In the genomic region with DNA sequence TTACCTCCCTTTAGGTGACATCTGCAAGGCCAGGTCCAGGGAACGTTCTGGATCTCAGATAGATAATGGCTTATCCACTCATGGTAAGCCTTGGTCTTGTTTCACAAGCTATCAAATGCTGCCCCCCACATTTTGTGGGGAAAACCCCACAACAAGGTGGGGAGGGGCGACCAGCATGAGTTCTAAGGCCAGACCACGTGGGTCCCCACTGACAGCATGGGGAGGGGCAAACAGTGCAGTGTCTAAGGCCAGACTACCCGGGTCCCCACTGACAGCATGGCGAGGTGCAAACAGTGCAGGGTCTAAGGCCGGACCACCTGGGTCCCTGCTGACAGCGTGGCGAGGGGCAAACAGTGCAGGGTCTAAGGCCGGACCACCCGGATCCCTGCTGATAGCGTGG, we compare ENCODE assay signal across 24 cellular contexts.
"Had no signal": no experiment of that assay in that cellular context is flagged by ENCODE, and none has a peak within 500 bp of the region (broad histone marks: within the 10 kb centered on the region; RNA-seq: fewer than 3 reads in every experiment).

No MANE protein-coding gene starts in this region.

- H2AFZ ChIP-seq: hepatocyte had no signal

- H3K27ac ChIP-seq: gastroesophageal sphincter, hepatocyte, sigmoid colon, upper lobe of left lung had no signal

- H3K36me3 ChIP-seq: sigmoid colon, upper lobe of left lung had no signal

- H3K4me1 ChIP-seq: upper lobe of left lung had no signal

- H3K9me3 ChIP-seq: gastroesophageal sphincter, sigmoid colon, upper lobe of left lung had no signal

- H3K4me3 ChIP-seq: dorsolateral prefrontal cortex, gastroesophageal sphincter, hepatocyte, sigmoid colon, smooth muscle cell, upper lobe of left lung had no signal

- FAIRE-seq: colon, endothelial cell of umbilical vein, keratinocyte had no signal

- H3K4me2 ChIP-seq: hepatocyte, smooth muscle cell had no signal

- ATAC-seq: activated CD8-positive, alpha-beta memory T cell treated with anti-CD3 and anti-CD28 coated beads, Interleukin-2, amount 10 ng/mL, durations not matched to agents 7 days and 5 days; activated CD8-positive, alpha-beta T cell treated with anti-CD3 and anti-CD28 coated beads, Interleukin-2, amount 10 ng/mL, durations not matched to agents 7 days and 5 days; activated naive CD8-positive, alpha-beta T cell treated with anti-CD3 and anti-CD28 coated beads, Interleukin-2, amount 50 U/mL, for 24 hours; effector memory CD8-positive, alpha-beta T cell; gastroesophageal sphincter; left cardiac atrium; stimulated activated memory B cell treated with anti-CD40 and anti-IgM and Interleukin-4, amounts not matched to agents 10 μg/mL and 1 μg/mL and 100 μg/mL, for 72 hours; stimulated activated naive CD8-positive, alpha-beta T cell treated with anti-CD3 and anti-CD28 coated beads, Interleukin-15, amount 100 ng/mL, for 72 hours; T-helper 17 cell had no signal

- H3K27me3 ChIP-seq: dorsolateral prefrontal cortex, gastroesophageal sphincter, hepatocyte, sigmoid colon, upper lobe of left lung had no signal

- DNase-seq: activated B cell treated with CpG ODN at 0.5 μM for 24 hours; activated CD8-positive, alpha-beta memory T cell treated with anti-CD3 and anti-CD28 coated beads, Interleukin-2, amount 10 ng/mL, durations not matched to agents 7 days and 5 days; activated CD8-positive, alpha-beta T cell treated with anti-CD3 and anti-CD28 coated beads, Interleukin-2, amount 10 ng/mL, durations not matched to agents 7 days and 5 days; activated naive CD8-positive, alpha-beta T cell treated with anti-CD3 and anti-CD28 coated beads, Interleukin-2, amount 50 U/mL, for 24 hours; activated T-cell treated with anti-CD3 and anti-CD28 coated beads, Interleukin-2, amount 50 U/mL, for 48 hours; effector memory CD8-positive, alpha-beta T cell; left cardiac atrium; naive B cell; occipital lobe; sigmoid colon; stimulated activated CD4-positive, alpha-beta T cell treated with anti-CD3 and anti-CD28 coated beads, Interleukin-1b, Interleukin-23, amount 100 ng/mL, for 48 hours; stimulated activated CD4-positive, alpha-beta T cell treated with anti-CD3 and anti-CD28 coated beads, Interleukin-4, amount 100 ng/mL, for 4 hours; stimulated activated CD8-positive, alpha-beta memory T cell treated with anti-CD3 and anti-CD28 coated beads, Interleukin-4, amount 100 ng/mL, for 48 hours; stimulated activated naive CD8-positive, alpha-beta T cell treated with anti-CD3 and anti-CD28 coated beads, Interleukin-15, amount 100 ng/mL, for 72 hours; T-helper 17 cell; upper lobe of left lung had no signal
